In the genomic region with DNA sequence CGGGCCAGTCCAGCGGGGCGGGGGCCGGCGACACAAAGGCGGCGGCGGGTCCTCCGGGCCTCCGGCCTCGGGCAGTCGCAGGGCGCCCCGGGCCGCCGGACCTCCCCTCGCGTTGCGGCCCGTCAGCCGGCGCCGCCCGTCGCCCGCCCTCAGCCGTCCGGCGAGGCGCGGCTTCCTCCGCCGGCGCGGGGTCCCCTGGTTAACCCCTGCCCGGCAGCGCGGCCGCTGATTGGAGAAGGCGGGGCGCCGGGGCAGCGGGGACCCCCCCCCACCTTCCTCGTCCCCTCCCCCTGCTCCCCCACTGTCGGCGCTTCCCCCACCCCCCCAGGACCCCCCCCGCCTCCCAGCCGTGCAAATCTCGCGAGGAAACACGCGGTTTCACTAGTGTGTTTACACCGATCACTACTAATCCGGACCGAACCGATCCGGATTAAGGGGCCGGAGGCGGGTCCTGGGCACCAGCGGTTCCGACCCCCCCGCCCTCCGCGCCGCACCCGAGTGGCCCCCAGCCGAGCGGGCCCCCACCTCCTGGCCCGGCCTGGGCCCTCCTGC, we compare ENCODE assay signal across 8 cellular contexts. TPM values are rescaled to one million over a fixed set of nuclear protein-coding genes. Genes with fewer than 3 reads are reported as not detected.
DNase-seq lines count a peak whose midpoint lies in the region; ATAC-seq, FAIRE-seq and TF ChIP-seq lines count a peak whose summit lies in the region.
"Not testable (repeated sequence)": the region's sequence is repeated elsewhere in the genome, so short reads cannot be mapped to it uniquely, and the experiment has no call there.

Gene TLK2, plus strand, starts transcription at position 402 of the 552 bp plus-strand sequence. CDS start 2,301 bp downstream, outside the sequence.

- not testable (repeated sequence) for H3K9me2 ChIP-seq in OCI-LY1 (ENCODE audit: low read depth, low read length)

- not testable (repeated sequence) for TF ChIP-seq CTCF in OCI-LY1 (IDR thresholded peaks at IDR 0.05; ENCODE audit: low read length)

- peak within 1 kb of the TSS; percentile 92 for H3K9ac ChIP-seq in OCI-LY1 (ENCODE audit: low read length)

- not testable (repeated sequence) for H3K27me3 ChIP-seq in OCI-LY1 (ENCODE audit: insufficient read depth, low read length)

- peak within 1 kb of the TSS; percentile 92 for H3K4me3 ChIP-seq in OCI-LY1 (ENCODE audit: low read depth, low read length, poor library complexity, severe bottlenecking)

- H3K79me2 ChIP-seq in OCI-LY1 (ENCODE audit: insufficient read depth, low read length): peaks cover 28% of the 10 kb centered on the region

- H4K20me1 ChIP-seq in OCI-LY1 (ENCODE audit: insufficient read depth, low read length): not testable (repeated sequence)

- H3K4me1 ChIP-seq in OCI-LY1 (ENCODE audit: insufficient read depth, low read length, severe bottlenecking): peaks cover 33% of the 10 kb centered on the region

- DNase-seq in COLO668 (lab: John Stamatoyannopoulos, UW; ENCODE audit: unreplicated experiment): peak; percentile 81
- peak; percentile 90 for DNase-seq in HTR-8/SVneo (ENCODE audit: insufficient read length, low spot score)
- DNase-seq in activated CD8-positive, alpha-beta memory T cell treated with anti-CD3 and anti-CD28 coated beads, Interleukin-2, amount 50 U/mL, for 48 hours: peak; percentile 86
- DNase-seq in mesenteric fat pad (ENCODE audit: low spot score): peak; percentile 91
- peak; percentile 55 for DNase-seq in stimulated activated CD8-positive, alpha-beta memory T cell treated with anti-CD3 and anti-CD28 coated beads, Interleukin-12 subunit alpha, Interleukin-12 subunit beta, amount 100 ng/mL, for 24 hours (ENCODE audit: extremely low read depth)

- peak; percentile 57 for FAIRE-seq in HTR-8/SVneo (lab: Jason Lieb, UNC)

- H2AFZ ChIP-seq in OCI-LY1 (ENCODE audit: low read length): not testable (repeated sequence)

- not testable (repeated sequence) for H3F3A ChIP-seq in OCI-LY1 (ENCODE audit: insufficient read depth, low read length)

- peak within 1 kb of the TSS; percentile 98 for H3K4me2 ChIP-seq in OCI-LY1 (ENCODE audit: low read length)

- peak; percentile 72 for ATAC-seq in GM21381 (IDR thresholded peaks at IDR 0.05; ENCODE audit: unreplicated experiment)

- peak within 1 kb of the TSS; percentile 77 for H3K27ac ChIP-seq in OCI-LY1 (ENCODE audit: low read depth, low read length, poor library complexity, severe bottlenecking)

- in situ Hi-C loops in endometrial microvascular endothelial cells (cut with HindIII; ENCODE audit: inconsistent ontology term, low pct_unique_long_range_greater_than_20kb, low sequenced_read_pairs): not testable (repeated sequence)

- H3K9me3 ChIP-seq in OCI-LY1 (ENCODE audit: low read length): not testable (repeated sequence)

- peaks cover 22% of the 10 kb centered on the region for H3K36me3 ChIP-seq in OCI-LY1 (ENCODE audit: insufficient read depth, low read length)

RNA-seq across cellular contexts. Expression of gene TLK2, which starts in this region (rescaled TPM):
- 39.2 TPM for total RNA-seq in endometrial microvascular endothelial cells (ENCODE audit: inconsistent ontology term)
- 44.5 TPM for total RNA-seq in mesenteric fat pad

Comparison
In these comparisons a context has a peak if more than half of its experiments do, and no peak if none do; other contexts are left out.
1. Peak in every context shown above with its lines: DNase-seq, ATAC-seq, H3K4me3 ChIP-seq and H3K27ac ChIP-seq.